In genomic region chr14:105045710-105046326, GRCh38 we compare ENCODE assay signal across 1 cellular context.
A peak's percentile ranks its signal among the peaks of the same experiment; 100 is the strongest.
TF ChIP-seq lines count a peak whose summit lies in the region.

No MANE protein-coding gene starts in this region.

TF ChIP-seq in HepG2, 621 proteins besides CTCF, POLR2A, EP300 and RAD21 (continued from another document):
- TF ChIP-seq, protein P1, sequence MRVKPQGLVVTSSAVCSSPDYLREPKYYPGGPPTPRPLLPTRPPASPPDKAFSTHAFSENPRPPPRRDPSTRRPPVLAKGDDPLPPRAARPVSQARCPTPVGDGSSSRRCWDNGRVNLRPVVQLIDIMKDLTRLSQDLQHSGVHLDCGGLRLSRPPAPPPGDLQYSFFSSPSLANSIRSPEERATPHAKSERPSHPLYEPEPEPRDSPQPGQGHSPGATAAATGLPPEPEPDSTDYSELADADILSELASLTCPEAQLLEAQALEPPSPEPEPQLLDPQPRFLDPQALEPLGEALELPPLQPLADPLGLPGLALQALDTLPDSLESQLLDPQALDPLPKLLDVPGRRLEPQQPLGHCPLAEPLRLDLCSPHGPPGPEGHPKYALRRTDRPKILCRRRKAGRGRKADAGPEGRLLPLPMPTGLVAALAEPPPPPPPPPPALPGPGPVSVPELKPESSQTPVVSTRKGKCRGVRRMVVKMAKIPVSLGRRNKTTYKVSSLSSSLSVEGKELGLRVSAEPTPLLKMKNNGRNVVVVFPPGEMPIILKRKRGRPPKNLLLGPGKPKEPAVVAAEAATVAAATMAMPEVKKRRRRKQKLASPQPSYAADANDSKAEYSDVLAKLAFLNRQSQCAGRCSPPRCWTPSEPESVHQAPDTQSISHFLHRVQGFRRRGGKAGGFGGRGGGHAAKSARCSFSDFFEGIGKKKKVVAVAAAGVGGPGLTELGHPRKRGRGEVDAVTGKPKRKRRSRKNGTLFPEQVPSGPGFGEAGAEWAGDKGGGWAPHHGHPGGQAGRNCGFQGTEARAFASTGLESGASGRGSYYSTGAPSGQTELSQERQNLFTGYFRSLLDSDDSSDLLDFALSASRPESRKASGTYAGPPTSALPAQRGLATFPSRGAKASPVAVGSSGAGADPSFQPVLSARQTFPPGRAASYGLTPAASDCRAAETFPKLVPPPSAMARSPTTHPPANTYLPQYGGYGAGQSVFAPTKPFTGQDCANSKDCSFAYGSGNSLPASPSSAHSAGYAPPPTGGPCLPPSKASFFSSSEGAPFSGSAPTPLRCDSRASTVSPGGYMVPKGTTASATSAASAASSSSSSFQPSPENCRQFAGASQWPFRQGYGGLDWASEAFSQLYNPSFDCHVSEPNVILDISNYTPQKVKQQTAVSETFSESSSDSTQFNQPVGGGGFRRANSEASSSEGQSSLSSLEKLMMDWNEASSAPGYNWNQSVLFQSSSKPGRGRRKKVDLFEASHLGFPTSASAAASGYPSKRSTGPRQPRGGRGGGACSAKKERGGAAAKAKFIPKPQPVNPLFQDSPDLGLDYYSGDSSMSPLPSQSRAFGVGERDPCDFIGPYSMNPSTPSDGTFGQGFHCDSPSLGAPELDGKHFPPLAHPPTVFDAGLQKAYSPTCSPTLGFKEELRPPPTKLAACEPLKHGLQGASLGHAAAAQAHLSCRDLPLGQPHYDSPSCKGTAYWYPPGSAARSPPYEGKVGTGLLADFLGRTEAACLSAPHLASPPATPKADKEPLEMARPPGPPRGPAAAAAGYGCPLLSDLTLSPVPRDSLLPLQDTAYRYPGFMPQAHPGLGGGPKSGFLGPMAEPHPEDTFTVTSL (CRISPR knock-in tag; IDR thresholded peaks at IDR 0.05; ENCODE audit: borderline replicate concordance), result no peak
- TF ChIP-seq ATM (IDR thresholded peaks at IDR 0.05; ENCODE audit: borderline replicate concordance), result no peak
- no peak for TF ChIP-seq POLR2G (IDR thresholded peaks at IDR 0.05; ENCODE audit: low read depth, low read length)
- TF ChIP-seq ZNF383 (CRISPR knock-in tag; IDR thresholded peaks at IDR 0.05; ENCODE audit: borderline replicate concordance), result no peak
- TF ChIP-seq ZNF343 (CRISPR knock-in tag; IDR thresholded peaks at IDR 0.05), result no peak
- TF ChIP-seq RCOR2 (CRISPR knock-in tag; IDR thresholded peaks at IDR 0.05), result peak; percentile 37; the same call in 1 of the 2 replicates
- TF ChIP-seq ZSCAN20 (CRISPR knock-in tag; IDR thresholded peaks at IDR 0.05; ENCODE audit: borderline replicate concordance), result no peak
- TF ChIP-seq ZNF724P (CRISPR knock-in tag; IDR thresholded peaks at IDR 0.05; ENCODE audit: borderline replicate concordance), result no peak
- TF ChIP-seq GPN1 (CRISPR knock-in tag; IDR thresholded peaks at IDR 0.05; ENCODE audit: borderline replicate concordance), result no peak
- TF ChIP-seq HNF1A (IDR thresholded peaks at IDR 0.05; ENCODE audit: low read depth), result no peak
- no peak for TF ChIP-seq HNF1A (CRISPR knock-in tag; IDR thresholded peaks at IDR 0.05; ENCODE audit: borderline replicate concordance)
- no peak for TF ChIP-seq ZNF572 (CRISPR knock-in tag; IDR thresholded peaks at IDR 0.05)
- TF ChIP-seq ZNF780A (CRISPR knock-in tag; IDR thresholded peaks at IDR 0.05), result no peak
- TF ChIP-seq TCF7L2 (IDR thresholded peaks at IDR 0.05; ENCODE audit: low read depth, low read length), result no peak
- TF ChIP-seq ZNF788 (CRISPR knock-in tag; IDR thresholded peaks at IDR 0.05; ENCODE audit: borderline replicate concordance), result no peak; the same call in 1 of the 2 replicates
- TF ChIP-seq ZFP36 (IDR thresholded peaks at IDR 0.05; ENCODE audit: borderline replicate concordance, low read depth, low read length, partially characterized antibody), result no peak
- no peak for TF ChIP-seq CCAR2 (optimal IDR thresholded peaks at IDR 0.05; ENCODE audit: low read depth, low read length)
- 0 out of 2 replicates have a peak, but pooled peaks have one; percentile 62 for TF ChIP-seq ATF2 (CRISPR knock-in tag; IDR thresholded peaks at IDR 0.05)
- TF ChIP-seq ZSCAN21 (CRISPR knock-in tag; IDR thresholded peaks at IDR 0.05; ENCODE audit: borderline replicate concordance), result peak; percentile 74; the same call in 1 of the 2 replicates
- no peak for TF ChIP-seq SNAI1 (CRISPR knock-in tag; IDR thresholded peaks at IDR 0.05; ENCODE audit: borderline replicate concordance)
- TF ChIP-seq, protein P2, sequence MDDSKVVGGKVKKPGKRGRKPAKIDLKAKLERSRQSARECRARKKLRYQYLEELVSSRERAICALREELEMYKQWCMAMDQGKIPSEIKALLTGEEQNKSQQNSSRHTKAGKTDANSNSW (CRISPR knock-in tag; IDR thresholded peaks at IDR 0.05; ENCODE audit: borderline replicate concordance), result no peak
- TF ChIP-seq, protein P3, sequence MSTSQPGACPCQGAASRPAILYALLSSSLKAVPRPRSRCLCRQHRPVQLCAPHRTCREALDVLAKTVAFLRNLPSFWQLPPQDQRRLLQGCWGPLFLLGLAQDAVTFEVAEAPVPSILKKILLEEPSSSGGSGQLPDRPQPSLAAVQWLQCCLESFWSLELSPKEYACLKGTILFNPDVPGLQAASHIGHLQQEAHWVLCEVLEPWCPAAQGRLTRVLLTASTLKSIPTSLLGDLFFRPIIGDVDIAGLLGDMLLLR (CRISPR knock-in tag; IDR thresholded peaks at IDR 0.05), result no peak
- TF ChIP-seq ZNF264 (CRISPR knock-in tag; IDR thresholded peaks at IDR 0.05), result no peak
- no peak for TF ChIP-seq ZNF891 (CRISPR knock-in tag; IDR thresholded peaks at IDR 0.05)
- TF ChIP-seq NR3C1 (CRISPR knock-in tag; IDR thresholded peaks at IDR 0.05), result no peak
- TF ChIP-seq ZIK1 (CRISPR knock-in tag; IDR thresholded peaks at IDR 0.05; ENCODE audit: borderline replicate concordance, low read depth), result no peak
- no peak for TF ChIP-seq KAT7 (CRISPR knock-in tag; IDR thresholded peaks at IDR 0.05; ENCODE audit: borderline replicate concordance)
- TF ChIP-seq ERF (CRISPR knock-in tag; IDR thresholded peaks at IDR 0.05), result 0 out of 2 replicates have a peak, but pooled peaks have one; percentile 45
- TF ChIP-seq STAG1 (CRISPR knock-in tag; IDR thresholded peaks at IDR 0.05), result peak; percentile 97
- TF ChIP-seq ZNF816 (CRISPR knock-in tag; IDR thresholded peaks at IDR 0.05; ENCODE audit: borderline replicate concordance), result no peak
- TF ChIP-seq ASH2L (IDR thresholded peaks at IDR 0.05; ENCODE audit: insufficient read length, low read depth, low read length), result no peak
- no peak for TF ChIP-seq ZNF619 (CRISPR knock-in tag; IDR thresholded peaks at IDR 0.05)
- no peak for TF ChIP-seq KAT2B (IDR thresholded peaks at IDR 0.05; ENCODE audit: borderline replicate concordance, low read depth, low read length)
- no peak for TF ChIP-seq HDAC6 (IDR thresholded peaks at IDR 0.05; ENCODE audit: low read depth, low read length)
- no peak for TF ChIP-seq HOXA7 (CRISPR knock-in tag; IDR thresholded peaks at IDR 0.05)
- TF ChIP-seq AGO2 (optimal IDR thresholded peaks at IDR 0.05; ENCODE audit: low read depth, low read length), result no peak
- peak; percentile 11; the same call in 1 of the 2 replicates for TF ChIP-seq ADNP (CRISPR knock-in tag; IDR thresholded peaks at IDR 0.05)
- no peak for TF ChIP-seq ZNF589 (CRISPR knock-in tag; conservative IDR thresholded peaks at IDR 0.05)
- no peak for TF ChIP-seq ZNF567 (CRISPR knock-in tag; IDR thresholded peaks at IDR 0.05; ENCODE audit: borderline replicate concordance)
